18 cellular contexts compared by ENCODE assay signal in genomic region chr22:18104566-18104965, GRCh38. TPM values are rescaled to one million over a fixed set of nuclear protein-coding genes. Genes with fewer than 3 reads are reported as not detected.
DNase-seq lines count a peak whose midpoint lies in the region; ATAC-seq and TF ChIP-seq lines count a peak whose summit lies in the region.
"Had no signal": no experiment of that assay in that cellular context is flagged by ENCODE, and none has a peak within 500 bp of the region (broad histone marks: within the 10 kb centered on the region; RNA-seq: fewer than 3 reads in every experiment).

No MANE protein-coding gene starts in this region.

- no TSS peak for BruUV-seq in OCI-LY7 (replicated peaks; lab: Mats Ljungman, UMichigan)

- DNase-seq in activated T-cell treated with anti-CD3 and anti-CD28 coated beads, Interleukin-2, amount 50 U/mL, for 24 hours: no peak
- DNase-seq in activated T-cell treated with anti-CD3 and anti-CD28 coated beads for 4 hours: no peak
- DNase-seq in OCI-LY7 (ENCODE audit: low spot score): peak; percentile 16
- DNase-seq in fibroblast of mammary gland (ENCODE audit: low read depth): peak; percentile 75
- no peak for DNase-seq in NCI-H345 treated with DMSO at 0.1 percent for 48 hours (lab: John Stamatoyannopoulos, UW; ENCODE audit: unreplicated experiment)
- DNase-seq in Kasumi-1 (lab: John Stamatoyannopoulos, UW): no peak
- DNase-seq in midbrain (lab: John Stamatoyannopoulos, UW): no peak
- DNase-seq: colonic mucosa; lower lobe of right lung; NCI-H1105 treated with DMSO at 0.1 percent for 48 hours; NCI-H524 treated with DMSO at 0.1 percent for 48 hours; PC-9; right cardiac atrium; stimulated activated naive CD4-positive, alpha-beta T cell; uterus had no signal

- H3K79me2 ChIP-seq in OCI-LY7 (ENCODE audit: insufficient read depth, low read depth, low read length): no peaks in the 10 kb centered on the region

- H3K27ac Mint-ChIP-seq in activated T-cell treated with anti-CD3 and anti-CD28 coated beads, Interleukin-2, amount 50 U/mL, for 24 hours: peak overlapping the region; percentile 89
- peak overlapping the region; percentile 82 for H3K27ac Mint-ChIP-seq in stimulated activated memory B cell treated with anti-CD40 and anti-IgM and Interleukin-4, amounts not matched to agents 10 μg/mL and 1 μg/mL and 100 μg/mL, for 72 hours

- H3K9me2 ChIP-seq in OCI-LY7 (ENCODE audit: insufficient read depth, low read length): no peaks in the 10 kb centered on the region

- no peak overlapping the region for H3K27ac ChIP-seq in OCI-LY7 (ENCODE audit: low read depth, low read length, poor library complexity, severe bottlenecking)
- H3K27ac ChIP-seq: colonic mucosa, esophagus muscularis mucosa, lower lobe of right lung, PC-9, uterus had no signal

- H3K9me3 Mint-ChIP-seq in activated T-cell treated with anti-CD3 and anti-CD28 coated beads, Interleukin-2, amount 50 U/mL, for 24 hours: peaks cover 20% of the 10 kb centered on the region
- H3K9me3 Mint-ChIP-seq in stimulated activated memory B cell treated with anti-CD40 and anti-IgM and Interleukin-4, amounts not matched to agents 10 μg/mL and 1 μg/mL and 100 μg/mL, for 72 hours: peaks cover 6% of the 10 kb centered on the region

- H3K4me2 ChIP-seq in OCI-LY7 (ENCODE audit: low read length): no peak overlapping the region
- H3K4me2 ChIP-seq: PC-9 had no signal

- CTCF ChIA-PET in OCI-LY7 (lab: Charles Lee; ENCODE audit: unreplicated experiment): no interaction called here

- peaks cover 22% of the 10 kb centered on the region for H3K27me3 Mint-ChIP-seq in activated T-cell treated with anti-CD3 and anti-CD28 coated beads, Interleukin-2, amount 50 U/mL, for 24 hours
- peaks cover 9% of the 10 kb centered on the region for H3K27me3 Mint-ChIP-seq in stimulated activated memory B cell treated with anti-CD40 and anti-IgM and Interleukin-4, amounts not matched to agents 10 μg/mL and 1 μg/mL and 100 μg/mL, for 72 hours

- no peak overlapping the region for H3K4me3 ChIP-seq in OCI-LY7 (ENCODE audit: low read depth, low read length, poor library complexity, severe bottlenecking)
- H3K4me3 ChIP-seq in fibroblast of mammary gland (ENCODE audit: control insufficient read depth, low read depth, low read length): no peak overlapping the region
- H3K4me3 ChIP-seq: colonic mucosa, esophagus muscularis mucosa, lower lobe of right lung, PC-9, uterus had no signal

- peaks cover 27% of the 10 kb centered on the region for H3K36me3 ChIP-seq in OCI-LY7 (ENCODE audit: insufficient read depth, low read length)
- H3K36me3 ChIP-seq: colonic mucosa, uterus had no signal

- no peaks in the 10 kb centered on the region for H3K4me1 ChIP-seq in OCI-LY7 (ENCODE audit: insufficient read depth, low read length, poor library complexity, severe bottlenecking)
- H3K4me1 ChIP-seq: colonic mucosa, lower lobe of right lung, uterus had no signal

- H4K20me1 ChIP-seq in OCI-LY7 (ENCODE audit: insufficient read depth, low read length): no peaks in the 10 kb centered on the region

- H3K9me3 ChIP-seq in OCI-LY7 (ENCODE audit: low read length): peaks cover 10% of the 10 kb centered on the region; the same call in 1 of the 2 replicates
- H3K9me3 ChIP-seq: colonic mucosa, esophagus muscularis mucosa, lower lobe of right lung, uterus had no signal

- H3K4me3 Mint-ChIP-seq in activated T-cell treated with anti-CD3 and anti-CD28 coated beads, Interleukin-2, amount 50 U/mL, for 24 hours: no peak overlapping the region
- H3K4me3 Mint-ChIP-seq in stimulated activated memory B cell treated with anti-CD40 and anti-IgM and Interleukin-4, amounts not matched to agents 10 μg/mL and 1 μg/mL and 100 μg/mL, for 72 hours: no peak overlapping the region
- H3K4me3 Mint-ChIP-seq: neural crest cell had no signal

- POLR2A ChIA-PET in OCI-LY7 (lab: Charles Lee): no interaction called here

- intact Hi-C loops in OCI-LY7 (cut with micrococcal nuclease; ENCODE audit: unreplicated experiment): no loop called here

- peaks cover 65% of the 10 kb centered on the region for H3K36me3 Mint-ChIP-seq in activated T-cell treated with anti-CD3 and anti-CD28 coated beads, Interleukin-2, amount 50 U/mL, for 24 hours (ENCODE audit: low read depth)
- H3K36me3 Mint-ChIP-seq in stimulated activated memory B cell treated with anti-CD40 and anti-IgM and Interleukin-4, amounts not matched to agents 10 μg/mL and 1 μg/mL and 100 μg/mL, for 72 hours: peaks cover 55% of the 10 kb centered on the region

- peaks cover 63% of the 10 kb centered on the region for H3K4me1 Mint-ChIP-seq in activated T-cell treated with anti-CD3 and anti-CD28 coated beads, Interleukin-2, amount 50 U/mL, for 24 hours (ENCODE audit: low read depth)
- peaks cover 38% of the 10 kb centered on the region for H3K4me1 Mint-ChIP-seq in stimulated activated memory B cell treated with anti-CD40 and anti-IgM and Interleukin-4, amounts not matched to agents 10 μg/mL and 1 μg/mL and 100 μg/mL, for 72 hours

- H2AFZ ChIP-seq in OCI-LY7 (ENCODE audit: low read length): no peak overlapping the region
- H2AFZ ChIP-seq: PC-9 had no signal

- TF ChIP-seq CTCF in OCI-LY7 (conservative IDR thresholded peaks at IDR 0.05; ENCODE audit: low read length) (no peak), fibroblast of mammary gland (conservative IDR thresholded peaks at IDR 0.05; ENCODE audit: control insufficient read depth, insufficient read depth, low read depth, low read length) (no peak)

- no peak for ATAC-seq in stimulated activated memory B cell treated with anti-CD40 and anti-IgM and Interleukin-4, amounts not matched to agents 10 μg/mL and 1 μg/mL and 100 μg/mL, for 72 hours
- ATAC-seq: lower lobe of right lung had no signal

RNA-seq across cellular contexts. Expression of gene TUBA8, which starts 6.0 kb away (rescaled TPM):
- total RNA-seq in OCI-LY7 (2014; rRNA removed; shearing (Covaris generic)): 1.9 and 2.8 TPM in 2 replicates
- 2.0 TPM in 2 replicates for total RNA-seq in OCI-LY7 (2022)

RNA-seq across cellular contexts. Expression of gene PEX26, which starts 26.8 kb away (rescaled TPM):
- total RNA-seq in OCI-LY7 (2014; rRNA removed; shearing (Covaris generic)): 17.6 and 22.4 TPM in 2 replicates
- 37.8 and 43.5 TPM in 2 replicates for total RNA-seq in OCI-LY7 (2022)

RNA-seq across cellular contexts. Expression of gene USP18, which starts 45.4 kb away (rescaled TPM):
- total RNA-seq in OCI-LY7 (2014; rRNA removed; shearing (Covaris generic)): 0.32 TPM in 1 of 2 replicates, not detected in the other
- 0.33 and 0.68 TPM in 2 replicates for total RNA-seq in OCI-LY7 (2022)

Comparison
In these comparisons a context has a peak if more than half of its experiments do, and no peak if none do; other contexts are left out.
1. DNase-seq: peak in OCI-LY7 (single experiment) and fibroblast of mammary gland (single experiment); none in activated T-cell treated with anti-CD3 and anti-CD28 coated beads, Interleukin-2, amount 50 U/mL, for 24 hours (single experiment), activated T-cell treated with anti-CD3 and anti-CD28 coated beads for 4 hours (single experiment), NCI-H345 treated with DMSO at 0.1 percent for 48 hours (single experiment), Kasumi-1 (0 of 2) and midbrain (single experiment).